6 cellular contexts compared by ENCODE assay signal in genomic region chr17:46111236-46111635, GRCh38.
DNase-seq lines count a peak whose midpoint lies in the region; ATAC-seq and TF ChIP-seq lines count a peak whose summit lies in the region.
"Not testable (repeated sequence)": the region's sequence is repeated elsewhere in the genome, so short reads cannot be mapped to it uniquely, and the experiment has no call there.

No MANE protein-coding gene starts in this region.

- H3K27ac Mint-ChIP-seq in GM23338 = 0 out of 2 replicates have a peak overlapping the region, but pooled peaks have one; percentile 9
- H3K27ac Mint-ChIP-seq in activated CD8-positive, alpha-beta T cell treated with anti-CD3 and anti-CD28 coated beads for 36 hours = peak overlapping the region; percentile 10
- peak overlapping the region; percentile 85 for H3K27ac Mint-ChIP-seq in activated naive CD8-positive, alpha-beta T cell

- CTCF ChIA-PET in activated CD8-positive, alpha-beta T cell treated with anti-CD3 and anti-CD28 coated beads for 36 hours (lab: Charles Lee) = not testable (repeated sequence)

- not testable (repeated sequence) for H3K23ac ChIP-seq in trophoblast cell (ENCODE audit: low read length)

- 96% methylated on average over 11 of the region's 11 CpGs for WGBS in right cardiac atrium
- WGBS in trophoblast cell (ENCODE audit: extremely low coverage, insufficient coverage, insufficient read length) = no CpG with 5 or more reads among the region's 11 CpGs

- POLR2A ChIA-PET in activated CD8-positive, alpha-beta T cell treated with anti-CD3 and anti-CD28 coated beads for 36 hours (lab: Charles Lee) = not testable (repeated sequence)

- peaks cover 36% of the 10 kb centered on the region for H4K20me1 ChIP-seq in GM23338 (replicated peaks; ENCODE audit: insufficient read depth)
- peaks cover 32% of the 10 kb centered on the region for H4K20me1 ChIP-seq in KMS-11 (ENCODE audit: insufficient read depth)

- not testable (repeated sequence) for H3K79me1 ChIP-seq in trophoblast cell (ENCODE audit: low read length)

- not testable (repeated sequence) for H3K9me3 Mint-ChIP-seq in GM23338; activated CD8-positive, alpha-beta T cell treated with anti-CD3 and anti-CD28 coated beads for 36 hours; activated naive CD8-positive, alpha-beta T cell (ENCODE audit: low read depth)

- DNase-seq in GM23338 (ENCODE audit: low spot score); activated CD8-positive, alpha-beta T cell treated with anti-CD3 and anti-CD28 coated beads for 36 hours; right cardiac atrium; trophoblast cell: not testable (repeated sequence)

- H3K4ac ChIP-seq in trophoblast cell (ENCODE audit: low read depth, low read length) = peak overlapping the region; percentile 61

- intact Hi-C loops in activated CD8-positive, alpha-beta T cell treated with anti-CD3 and anti-CD28 coated beads for 36 hours (cut with micrococcal nuclease) = not testable (repeated sequence)
- intact Hi-C loops in right cardiac atrium (cut with DNase I) = loop anchor here in 1 of 4 donors (10.0 kb wide), 1 partner anchor 64 kb away; no protein-coding TSS in a partner anchor

- H3K4me1 ChIP-seq in GM23338 (ENCODE audit: insufficient read depth) = peaks cover 78% of the 10 kb centered on the region
- peaks cover 84% of the 10 kb centered on the region for H3K4me1 ChIP-seq in KMS-11 (ENCODE audit: low read depth, poor library complexity, severe bottlenecking)
- peaks cover 17% of the 10 kb centered on the region for H3K4me1 ChIP-seq in right cardiac atrium (ENCODE audit: control insufficient read depth, insufficient read depth, low read length)
- not testable (repeated sequence) for H3K4me1 ChIP-seq in trophoblast cell (ENCODE audit: control insufficient read depth in 1 of 2, insufficient read depth in 2 of 2, low read length in 2 of 2)

- not testable (repeated sequence) for H2AFZ ChIP-seq in GM23338; KMS-11 (ENCODE audit: low read depth); trophoblast cell (ENCODE audit: insufficient read depth, low read length, poor library complexity)

- not testable (repeated sequence) for H3K4me3 Mint-ChIP-seq in GM23338; activated CD8-positive, alpha-beta T cell treated with anti-CD3 and anti-CD28 coated beads for 36 hours
- H3K4me3 Mint-ChIP-seq in activated naive CD8-positive, alpha-beta T cell = peak overlapping the region; percentile 20

- not testable (repeated sequence) for H3K4me3 ChIP-seq in GM23338; KMS-11 (IDR thresholded peaks at IDR 0.05; ENCODE audit: insufficient read depth, low read depth, low read length); right cardiac atrium (ENCODE audit: low read length); trophoblast cell (ENCODE audit: low read depth, low read length)

- peaks cover 79% of the 10 kb centered on the region for H3K4me1 Mint-ChIP-seq in GM23338
- H3K4me1 Mint-ChIP-seq in activated CD8-positive, alpha-beta T cell treated with anti-CD3 and anti-CD28 coated beads for 36 hours (ENCODE audit: low read depth) = peaks cover 82% of the 10 kb centered on the region
- peaks cover 90% of the 10 kb centered on the region for H3K4me1 Mint-ChIP-seq in activated naive CD8-positive, alpha-beta T cell (ENCODE audit: low read depth)

- H3K4me2 ChIP-seq in GM23338; trophoblast cell (ENCODE audit: low read length): not testable (repeated sequence)
- H3K4me2 ChIP-seq in KMS-11 = peak overlapping the region; percentile 4; the same call in 1 of the 2 replicates

- H2BK5ac ChIP-seq in trophoblast cell (ENCODE audit: low read depth, low read length, poor library complexity) = not testable (repeated sequence)

- H3K9me3 ChIP-seq in right cardiac atrium (ENCODE audit: control insufficient read depth, low read length); trophoblast cell (ENCODE audit: insufficient read depth, low read depth, low read length): not testable (repeated sequence)

- not testable (repeated sequence) for H3K9me2 ChIP-seq in GM23338 (ENCODE audit: insufficient read depth)

- H2BK12ac ChIP-seq in trophoblast cell (ENCODE audit: low read length) = not testable (repeated sequence)

- H3K27me3 ChIP-seq in GM23338 (ENCODE audit: insufficient read depth); KMS-11 (ENCODE audit: insufficient read depth, low read depth); right cardiac atrium (ENCODE audit: control insufficient read depth, insufficient read depth); trophoblast cell (ENCODE audit: insufficient read depth, low read length): not testable (repeated sequence)

- not testable (repeated sequence) for TF ChIP-seq CTCF in GM23338 (conservative IDR thresholded peaks at IDR 0.05; ENCODE audit: low read depth in 2 of 2); KMS-11 (conservative IDR thresholded peaks at IDR 0.05; ENCODE audit: low read depth, low read length); activated CD8-positive, alpha-beta T cell treated with anti-CD3 and anti-CD28 coated beads for 36 hours (IDR thresholded peaks at IDR 0.05)

- not testable (repeated sequence) for H3F3A ChIP-seq in GM23338 (replicated peaks; ENCODE audit: low read depth)

- peaks cover 100% of the 10 kb centered on the region for H3K79me2 ChIP-seq in GM23338 (replicated peaks; ENCODE audit: insufficient read depth)
- peaks cover 99% of the 10 kb centered on the region for H3K79me2 ChIP-seq in KMS-11 (ENCODE audit: insufficient read depth, low read depth)
- peaks cover 15% of the 10 kb centered on the region for H3K79me2 ChIP-seq in trophoblast cell (ENCODE audit: control insufficient read depth, insufficient read depth, low read length, poor library complexity)

- not testable (repeated sequence) for H3K36me3 Mint-ChIP-seq in GM23338 (ENCODE audit: low read depth)
- H3K36me3 Mint-ChIP-seq in activated CD8-positive, alpha-beta T cell treated with anti-CD3 and anti-CD28 coated beads for 36 hours (ENCODE audit: low read depth) = peaks cover 18% of the 10 kb centered on the region
- peaks cover 13% of the 10 kb centered on the region for H3K36me3 Mint-ChIP-seq in activated naive CD8-positive, alpha-beta T cell

- H3K9ac ChIP-seq in KMS-11; trophoblast cell (ENCODE audit: low read length): not testable (repeated sequence)

- H3K27ac ChIP-seq in GM23338 (ENCODE audit: low read depth); KMS-11; trophoblast cell (ENCODE audit: low read depth, low read length): not testable (repeated sequence)
- H3K27ac ChIP-seq in right cardiac atrium (ENCODE audit: low read length) = peak overlapping the region; percentile 38

- H3K14ac ChIP-seq in trophoblast cell (ENCODE audit: low read length) = not testable (repeated sequence)

- not testable (repeated sequence) for H4K8ac ChIP-seq in trophoblast cell (ENCODE audit: low read depth, low read length)

- H3K27me3 Mint-ChIP-seq in GM23338 (ENCODE audit: insufficient read depth, low read depth, poor library complexity); activated CD8-positive, alpha-beta T cell treated with anti-CD3 and anti-CD28 coated beads for 36 hours; activated naive CD8-positive, alpha-beta T cell: not testable (repeated sequence)

- H2BK120ac ChIP-seq in trophoblast cell (ENCODE audit: insufficient read depth, low read length, poor library complexity) = not testable (repeated sequence)

- not testable (repeated sequence) for H4K91ac ChIP-seq in trophoblast cell (ENCODE audit: low read depth, low read length)

- not testable (repeated sequence) for H2AK5ac ChIP-seq in trophoblast cell (ENCODE audit: low read length)

- not testable (repeated sequence) for ATAC-seq in GM23338; activated CD8-positive, alpha-beta T cell treated with anti-CD3 and anti-CD28 coated beads for 36 hours; right cardiac atrium

- H3K36me3 ChIP-seq in GM23338 (ENCODE audit: insufficient read depth); KMS-11 (ENCODE audit: insufficient read depth); trophoblast cell (ENCODE audit: control insufficient read depth in 1 of 2, insufficient read depth in 2 of 2, low read length in 2 of 2): not testable (repeated sequence)

- not testable (repeated sequence) for H4K12ac ChIP-seq in trophoblast cell (ENCODE audit: low read depth, low read length)

- not testable (repeated sequence) for H3K18ac ChIP-seq in trophoblast cell (ENCODE audit: low read length)

Comparison
In these comparisons a context has a peak if more than half of its experiments do, and no peak if none do; other contexts are left out.
1. H3K27ac Mint-ChIP-seq: peak in every context shown above with its lines; median percentile 85 in activated naive CD8-positive, alpha-beta T cell; 10 in activated CD8-positive, alpha-beta T cell treated with anti-CD3 and anti-CD28 coated beads for 36 hours; 9 in GM23338.